Comparison of ENCODE assay signal across 8 cellular contexts in the genomic region with DNA sequence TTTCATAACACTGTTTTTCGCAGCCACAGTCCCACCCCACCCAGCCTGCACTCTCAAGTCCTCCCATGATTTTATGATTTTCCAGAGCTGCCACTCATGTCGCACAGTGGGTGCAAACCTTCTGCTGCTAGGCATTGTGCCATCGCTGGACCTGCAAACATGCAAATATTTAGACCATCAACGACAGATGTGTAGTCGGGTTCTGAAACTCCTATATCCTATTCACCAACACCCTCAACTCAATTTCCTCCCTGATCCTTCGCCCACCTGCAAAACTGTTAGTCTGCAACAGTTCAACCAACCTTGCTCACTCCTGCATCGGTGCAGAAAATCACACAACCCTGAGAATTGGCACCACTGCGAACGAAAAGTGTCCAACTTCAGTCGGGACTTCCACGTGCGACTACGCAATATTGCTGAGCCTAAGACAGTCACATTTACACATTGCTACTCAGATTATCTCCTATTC. TPM values are rescaled to one million over a fixed set of nuclear protein-coding genes. Genes with fewer than 3 reads are reported as not detected.
DNase-seq lines count a peak whose midpoint lies in the region; ATAC-seq lines count a peak whose summit lies in the region.

No MANE protein-coding gene starts in this region.

- peaks cover 8% of the 10 kb centered on the region for H3K27me3 Mint-ChIP-seq in activated CD4-positive, alpha-beta T cell treated with anti-CD3 and anti-CD28 coated beads for 36 hours

- H3K27ac Mint-ChIP-seq in activated CD4-positive, alpha-beta T cell treated with anti-CD3 and anti-CD28 coated beads for 36 hours: peak overlapping the region; percentile 92

- H3K9ac ChIP-seq in skeletal muscle satellite cell (ENCODE audit: low read depth, low read length): peak overlapping the region; percentile 88

- intact Hi-C loops in activated CD4-positive, alpha-beta T cell treated with anti-CD3 and anti-CD28 coated beads for 36 hours (cut with DNase I, micrococcal nuclease): loop anchor here (1.0 to 5.0 kb wide), 9 partner anchors 139 to 1457 kb away; partner anchors contain the start of genes FZD7 (in 2 of the 2), BMPR2 (in 1 of the 2), CYP20A1 (in 1 of the 2) and NBEAL1 (in 1 of the 2)

- peak overlapping the region; percentile 94 for H3K4me2 ChIP-seq in skeletal muscle satellite cell (ENCODE audit: low read length)

- H3K27me3 ChIP-seq in skeletal muscle satellite cell (ENCODE audit: control insufficient read depth, insufficient read depth, low read length): no peaks in the 10 kb centered on the region

- CTCF ChIA-PET in activated CD4-positive, alpha-beta T cell treated with anti-CD3 and anti-CD28 coated beads for 36 hours (lab: Charles Lee): interaction anchor here (1.0 to 1.9 kb wide), 2 partner anchors 37 to 341 kb away, joined by 3 to 5 read pairs; no protein-coding TSS in a partner anchor

- H3K4me3 ChIP-seq in iPS-11a (ENCODE audit: low read depth, low read length): peak overlapping the region; percentile 75
- H3K4me3 ChIP-seq in skeletal muscle satellite cell (ENCODE audit: low read length): peak overlapping the region; percentile 85

- DNase-seq in activated CD4-positive, alpha-beta T cell treated with anti-CD3 and anti-CD28 coated beads for 36 hours: peak; percentile 29
- DNase-seq in activated CD4-positive, alpha-beta T cell treated with anti-CD3 and anti-CD28 coated beads for 4 hours: no peak
- DNase-seq in MV-4-11 (lab: John Stamatoyannopoulos, UW) (peak; percentile 38), amygdala (lab: John Stamatoyannopoulos, UW) (peak in 29 of 56 donors; percentile 1 to 62 (median 36)), 8988T (no peak)

- H3K4me1 ChIP-seq in skeletal muscle satellite cell (ENCODE audit: control insufficient read depth, insufficient read depth, low read length): peaks cover 41% of the 10 kb centered on the region

- no peaks in the 10 kb centered on the region for H3K9me3 ChIP-seq in skeletal muscle satellite cell (replicated peaks; ENCODE audit: low read length)

- no peaks in the 10 kb centered on the region for H3K36me3 Mint-ChIP-seq in activated CD4-positive, alpha-beta T cell treated with anti-CD3 and anti-CD28 coated beads for 36 hours (ENCODE audit: low read depth)

- H3K4me1 Mint-ChIP-seq in activated CD4-positive, alpha-beta T cell treated with anti-CD3 and anti-CD28 coated beads for 36 hours: peaks cover 25% of the 10 kb centered on the region

- POLR2A ChIA-PET in activated CD4-positive, alpha-beta T cell treated with anti-CD3 and anti-CD28 coated beads for 36 hours (lab: Charles Lee): interaction anchor here (1.3 kb wide), 1 partner anchor 330 kb away, joined by 5 read pairs; the partner anchor contains the start of genes STRADB and TRAK2

- no peaks in the 10 kb centered on the region for H3K36me3 ChIP-seq in skeletal muscle satellite cell (ENCODE audit: insufficient read depth, low read length)

- peak overlapping the region; percentile 84 for H3K4me3 Mint-ChIP-seq in activated CD4-positive, alpha-beta T cell treated with anti-CD3 and anti-CD28 coated beads for 36 hours

- ATAC-seq in activated CD4-positive, alpha-beta T cell treated with anti-CD3 and anti-CD28 coated beads for 36 hours: peak; percentile 14
- no peak for ATAC-seq in HG03442 (IDR thresholded peaks at IDR 0.05; ENCODE audit: unreplicated experiment)

- no peaks in the 10 kb centered on the region for H3K9me3 Mint-ChIP-seq in activated CD4-positive, alpha-beta T cell treated with anti-CD3 and anti-CD28 coated beads for 36 hours (ENCODE audit: low read depth)

RNA-seq across cellular contexts. Expression of gene ALS2, which starts 0.9 kb away (rescaled TPM):
- 10 to 100 TPM; 12.3 to 12.4 TPM for total RNA-seq in activated CD4-positive, alpha-beta T cell treated with anti-CD3 and anti-CD28 coated beads for 36 hours
- total RNA-seq in skeletal muscle satellite cell (2012; rRNA removed): 15.9 and 23.1 TPM in 2 replicates

RNA-seq across cellular contexts. Expression of gene CDK15, which starts 24.7 kb away (rescaled TPM):
- total RNA-seq in activated CD4-positive, alpha-beta T cell treated with anti-CD3 and anti-CD28 coated beads for 36 hours: not detected
- 0.87 and 1.0 TPM in 2 replicates for total RNA-seq in skeletal muscle satellite cell (2012; rRNA removed)

Comparison
In these comparisons a context has a peak if more than half of its experiments do, and no peak if none do; other contexts are left out.
1. DNase-seq: peak in activated CD4-positive, alpha-beta T cell treated with anti-CD3 and anti-CD28 coated beads for 36 hours (single experiment), MV-4-11 (single experiment) and amygdala (29 of 56); none in activated CD4-positive, alpha-beta T cell treated with anti-CD3 and anti-CD28 coated beads for 4 hours (0 of 2) and 8988T (single experiment).